In the genomic region with DNA sequence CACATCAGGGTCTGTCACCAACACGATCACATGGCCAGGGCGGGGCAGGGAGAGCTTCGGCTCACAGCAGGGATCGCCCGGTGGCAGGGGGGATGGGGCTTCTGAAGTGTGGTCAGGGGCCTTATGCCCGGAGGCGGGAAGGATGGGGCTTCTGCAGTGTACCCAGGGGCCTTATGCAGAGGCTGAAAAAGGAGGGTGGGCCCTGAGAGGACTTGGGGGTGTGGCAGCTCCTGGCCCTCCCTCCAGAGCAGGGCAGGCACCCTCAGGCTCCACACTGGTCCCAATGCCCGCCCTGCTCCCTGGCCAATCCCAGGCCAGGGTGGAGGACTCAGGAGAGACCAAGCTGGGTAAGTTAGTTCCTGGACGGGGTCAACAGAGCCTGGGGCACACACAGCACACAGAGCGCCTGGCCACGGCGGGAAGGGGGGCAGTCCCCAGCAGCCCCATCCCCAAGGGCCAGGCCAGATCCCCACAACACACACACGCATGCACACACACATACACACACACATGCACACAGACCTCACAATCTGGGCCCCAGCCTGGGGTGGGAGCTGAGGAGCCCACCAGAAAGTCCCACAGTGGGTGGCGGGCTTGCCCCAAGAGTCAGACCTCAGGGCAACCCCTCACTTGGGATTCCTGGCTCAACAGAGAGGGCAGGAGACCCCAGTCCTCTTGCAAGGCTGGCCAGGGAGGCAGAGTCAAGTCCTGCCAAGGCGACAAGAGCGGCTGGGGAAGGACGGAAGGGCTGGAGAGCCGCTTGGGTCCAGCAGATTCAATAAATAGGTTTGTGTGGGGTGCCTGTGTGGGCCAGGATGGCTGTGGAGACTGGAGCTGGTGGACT, we compare ENCODE assay signal across 1 cellular context.
A peak's percentile ranks its signal among the peaks of the same experiment; 100 is the strongest.
TF ChIP-seq lines count a peak whose summit lies in the region.

No MANE protein-coding gene starts in this region.

TF ChIP-seq in HCT116, 20 proteins besides CTCF, POLR2A, EP300 and RAD21 (continued from another document):
- 0 out of 2 replicates have a peak, but pooled peaks have one; percentile 11 for TF ChIP-seq POLR2AphosphoS5 (IDR thresholded peaks at IDR 0.05; ENCODE audit: low read depth, low read length)
